2 cellular contexts compared by ENCODE assay signal in genomic region chr10:75540357-75541335, GRCh38.
TF ChIP-seq lines count a peak whose summit lies in the region.

No MANE protein-coding gene starts in this region.

TF ChIP-seq in SK-N-SH, 30 proteins besides CTCF, POLR2A, EP300 and RAD21 (continued from another document):
- TF ChIP-seq REST (IDR thresholded peaks at IDR 0.05; ENCODE audit: low read depth, low read length) (no peak), MAX (IDR thresholded peaks at IDR 0.05; ENCODE audit: low read depth) (no peak), JUND (IDR thresholded peaks at IDR 0.05) (no peak), EZH2phosphoT487 (IDR thresholded peaks at IDR 0.05; ENCODE audit: borderline replicate concordance, low read depth) (no peak)

TF ChIP-seq in SK-N-SH treated with all-trans-retinoic acid at 6 μM for 48 hours, 23 proteins besides CTCF, POLR2A, EP300 and RAD21 (continued from another document):
- TF ChIP-seq, protein P1, sequence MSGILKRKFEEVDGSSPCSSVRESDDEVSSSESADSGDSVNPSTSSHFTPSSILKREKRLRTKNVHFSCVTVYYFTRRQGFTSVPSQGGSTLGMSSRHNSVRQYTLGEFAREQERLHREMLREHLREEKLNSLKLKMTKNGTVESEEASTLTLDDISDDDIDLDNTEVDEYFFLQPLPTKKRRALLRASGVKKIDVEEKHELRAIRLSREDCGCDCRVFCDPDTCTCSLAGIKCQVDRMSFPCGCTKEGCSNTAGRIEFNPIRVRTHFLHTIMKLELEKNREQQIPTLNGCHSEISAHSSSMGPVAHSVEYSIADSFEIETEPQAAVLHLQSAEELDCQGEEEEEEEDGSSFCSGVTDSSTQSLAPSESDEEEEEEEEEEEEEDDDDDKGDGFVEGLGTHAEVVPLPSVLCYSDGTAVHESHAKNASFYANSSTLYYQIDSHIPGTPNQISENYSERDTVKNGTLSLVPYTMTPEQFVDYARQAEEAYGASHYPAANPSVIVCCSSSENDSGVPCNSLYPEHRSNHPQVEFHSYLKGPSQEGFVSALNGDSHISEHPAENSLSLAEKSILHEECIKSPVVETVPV (CRISPR knock-in tag; IDR thresholded peaks at IDR 0.05), result no peak
- TF ChIP-seq OSR1 (CRISPR knock-in tag; IDR thresholded peaks at IDR 0.05) (no peak), ARNTL (CRISPR knock-in tag; IDR thresholded peaks at IDR 0.05; ENCODE audit: borderline replicate concordance, low read depth) (no peak), ZC3H10 (CRISPR knock-in tag; IDR thresholded peaks at IDR 0.05) (no peak), TCF4 (CRISPR knock-in tag; IDR thresholded peaks at IDR 0.05; ENCODE audit: borderline replicate concordance) (no peak), TOX (CRISPR knock-in tag; IDR thresholded peaks at IDR 0.05; ENCODE audit: borderline replicate concordance) (no peak), BACH2 (CRISPR knock-in tag; IDR thresholded peaks at IDR 0.05; ENCODE audit: borderline replicate concordance) (no peak), SNAI2 (CRISPR knock-in tag; IDR thresholded peaks at IDR 0.05) (no peak), ISL1 (CRISPR knock-in tag; IDR thresholded peaks at IDR 0.05) (no peak), ZNF70 (CRISPR knock-in tag; IDR thresholded peaks at IDR 0.05) (no peak), ESRRG (CRISPR knock-in tag; IDR thresholded peaks at IDR 0.05) (no peak)
